33 cellular contexts compared by ENCODE assay signal in the genomic region with DNA sequence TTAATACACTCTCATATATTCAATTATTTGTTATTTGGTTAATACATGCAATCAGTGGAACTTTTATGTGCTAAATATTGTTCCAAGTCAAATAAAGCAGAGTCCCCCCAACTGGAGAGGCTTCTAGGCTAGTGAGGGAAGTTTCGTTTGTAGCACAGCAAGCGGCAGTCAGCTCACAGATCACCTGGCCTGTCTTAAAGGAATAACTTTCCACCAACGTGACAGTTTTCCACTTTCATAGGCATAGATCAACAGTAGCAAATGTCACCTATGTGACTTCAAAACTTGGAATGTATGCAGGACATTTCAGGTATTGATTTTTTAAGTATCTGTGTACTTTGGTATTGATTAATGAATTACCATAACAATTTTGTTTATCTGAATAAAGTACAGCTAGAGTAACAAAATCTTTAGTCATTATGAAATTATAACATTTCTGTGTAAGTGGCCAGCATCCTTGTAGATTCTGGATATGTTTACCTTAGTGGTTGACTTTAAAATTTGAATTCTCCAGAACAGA.
"Had no signal": no experiment of that assay in that cellular context is flagged by ENCODE, and none has a peak within 500 bp of the region (broad histone marks: within the 10 kb centered on the region; RNA-seq: fewer than 3 reads in every experiment).

No MANE protein-coding gene starts in this region.

- FAIRE-seq: islet of Langerhans, kidney had no signal

- H3K4me3 Mint-ChIP-seq: immature natural killer cell; mesothelial cell of epicardium; naive B cell; natural killer cell; nephron progenitor cell; neural progenitor cell; stimulated activated memory B cell treated with anti-CD40 and anti-IgM and Interleukin-4, amounts not matched to agents 10 μg/mL and 1 μg/mL and 100 μg/mL, for 72 hours; stimulated activated naive CD8-positive, alpha-beta T cell treated with anti-CD3 and anti-CD28 coated beads, Interleukin-15, amount 100 ng/mL, for 72 hours had no signal

- H3K36me3 Mint-ChIP-seq: mesothelial cell of epicardium, natural killer cell, neural progenitor cell had no signal

- H3K9me3 ChIP-seq: left lung, lower lobe of right lung, neutrophil, prostate gland, sigmoid colon, tibial nerve, upper lobe of left lung, vagina had no signal

- H3K27ac Mint-ChIP-seq: immature natural killer cell; mesothelial cell of epicardium; naive B cell; natural killer cell; nephron progenitor cell; neural progenitor cell; stimulated activated memory B cell treated with anti-CD40 and anti-IgM and Interleukin-4, amounts not matched to agents 10 μg/mL and 1 μg/mL and 100 μg/mL, for 72 hours; stimulated activated naive CD8-positive, alpha-beta T cell treated with anti-CD3 and anti-CD28 coated beads, Interleukin-15, amount 100 ng/mL, for 72 hours had no signal

- H3K4me3 ChIP-seq: left lung, lower lobe of right lung, neural progenitor cell, prostate gland, sigmoid colon, spleen, tibial nerve, upper lobe of left lung, vagina had no signal

- H3K27ac ChIP-seq: left lung, lower lobe of right lung, neural progenitor cell, neutrophil, prostate gland, sigmoid colon, spleen, tibial nerve, upper lobe of left lung, vagina had no signal

- H2AFZ ChIP-seq: neural progenitor cell had no signal

- ATAC-seq: left colon; left lung; lower lobe of right lung; natural killer cell; right cardiac atrium; stimulated activated memory B cell treated with anti-CD40 and anti-IgM and Interleukin-4, amounts not matched to agents 10 μg/mL and 1 μg/mL and 100 μg/mL, for 72 hours; stimulated activated naive CD8-positive, alpha-beta T cell treated with anti-CD3 and anti-CD28 coated beads, Interleukin-15, amount 100 ng/mL, for 72 hours had no signal

- H3K4me1 Mint-ChIP-seq: neural progenitor cell had no signal

- H3K4me2 ChIP-seq: neural progenitor cell had no signal

- H3K27me3 Mint-ChIP-seq: naive B cell; stimulated activated memory B cell treated with anti-CD40 and anti-IgM and Interleukin-4, amounts not matched to agents 10 μg/mL and 1 μg/mL and 100 μg/mL, for 72 hours; stimulated activated naive CD8-positive, alpha-beta T cell treated with anti-CD3 and anti-CD28 coated beads, Interleukin-15, amount 100 ng/mL, for 72 hours had no signal

- H3K9me3 Mint-ChIP-seq: mesothelial cell of epicardium; stimulated activated memory B cell treated with anti-CD40 and anti-IgM and Interleukin-4, amounts not matched to agents 10 μg/mL and 1 μg/mL and 100 μg/mL, for 72 hours had no signal

- H3K27me3 ChIP-seq: left lung, neural progenitor cell, neutrophil, sigmoid colon, spleen, tibial nerve, upper lobe of left lung, vagina had no signal

- DNase-seq: hippocampal formation; immature natural killer cell; kidney; left colon; left lung; lower lobe of right lung; mammary epithelial cell; mesendoderm; naive B cell; natural killer cell; nephron progenitor cell; occipital lobe; retina; right cardiac atrium; sigmoid colon; small intestine; spleen; stimulated activated CD4-positive, alpha-beta T cell treated with anti-CD3 and anti-CD28 coated beads, Interleukin-1b, Interleukin-23, amount 100 ng/mL, for 48 hours; stimulated activated CD4-positive, alpha-beta T cell treated with anti-CD3 and anti-CD28 coated beads, Interleukin-2, amount 100 ng/mL, for 48 hours; stimulated activated CD4-positive, alpha-beta T cell treated with anti-CD3 and anti-CD28 coated beads, Interleukin-4, amount 100 ng/mL, for 4 hours; stimulated activated CD8-positive, alpha-beta memory T cell treated with anti-CD3 and anti-CD28 coated beads, Interleukin-4, amount 100 ng/mL, for 48 hours; stimulated activated naive CD4-positive, alpha-beta T cell treated with Interleukin-2 at 50 U/mL for 16 hours; stimulated activated naive CD8-positive, alpha-beta T cell treated with anti-CD3 and anti-CD28 coated beads, Interleukin-15, amount 100 ng/mL, for 72 hours; substantia nigra; upper lobe of left lung had no signal

- H3K36me3 ChIP-seq: left lung, lower lobe of right lung, neural progenitor cell, neutrophil, prostate gland, sigmoid colon, spleen, tibial nerve, upper lobe of left lung, vagina had no signal

- H3K4me1 ChIP-seq: neural progenitor cell, prostate gland, spleen had no signal

- H3K9ac ChIP-seq: neural progenitor cell had no signal
